9 cellular contexts compared by ENCODE assay signal in genomic region chr1:15028117-15028516, GRCh38.
DNase-seq lines count a peak whose midpoint lies in the region; ATAC-seq, FAIRE-seq and TF ChIP-seq lines count a peak whose summit lies in the region.
"Had no signal": no experiment of that assay in that cellular context is flagged by ENCODE, and none has a peak within 500 bp of the region (broad histone marks: within the 10 kb centered on the region; RNA-seq: fewer than 3 reads in every experiment).

No MANE protein-coding gene starts in this region.

- H3K4me3 Mint-ChIP-seq in brain (peak overlapping the region in 3 of 5 experiments; percentile 6 to 23 (median 23)), natural killer cell (no peak overlapping the region)

- peak; percentile 73 for ATAC-seq in sciatic nerve
- ATAC-seq in natural killer cell: no peak

- intact Hi-C loops in sciatic nerve (cut with DNase I) (no loop called here), natural killer cell (cut with micrococcal nuclease) (loop anchor here (10.0 kb wide), 1 partner anchor 93 kb away; no protein-coding TSS in a partner anchor)

- H3K9me3 Mint-ChIP-seq in brain: peaks cover 0 to 7% (median 0%) of the 10 kb centered on the region in 5 experiments
- no peaks in the 10 kb centered on the region for H3K9me3 Mint-ChIP-seq in natural killer cell

- DNase-seq in GM04503 (ENCODE audit: low read depth) (peak; percentile 83), hippocampal formation (lab: John Stamatoyannopoulos, UW) (peak; percentile 5 to 60), sciatic nerve (ENCODE audit: low spot score) (peak; percentile 70), HTR-8/SVneo (ENCODE audit: insufficient read length, low spot score) (no peak), cerebellar cortex (ENCODE audit: low spot score) (no peak), natural killer cell (no peak), RPMI8226 (no peak)

- peak overlapping the region; percentile 37 to 96 (median 78) for H3K27ac Mint-ChIP-seq in brain
- H3K27ac Mint-ChIP-seq in natural killer cell: no peak overlapping the region

- H3K36me3 Mint-ChIP-seq in brain (peaks cover 6% of the 10 kb centered on the region), natural killer cell (no peaks in the 10 kb centered on the region)

- TF ChIP-seq CTCF in brain (conservative IDR thresholded peaks at IDR 0.05): no peak
- TF ChIP-seq CTCF in natural killer cell (IDR thresholded peaks at IDR 0.05): no peak

- H3K4me1 Mint-ChIP-seq in brain: peaks cover 43% of the 10 kb centered on the region
- no peaks in the 10 kb centered on the region for H3K4me1 Mint-ChIP-seq in natural killer cell

- H3K27me3 Mint-ChIP-seq in brain (peaks cover 3% of the 10 kb centered on the region), natural killer cell (ENCODE audit: low read depth in 2 of 2) (peaks cover 0 to 8% of the 10 kb centered on the region in 2 donors)

- FAIRE-seq in HTR-8/SVneo (lab: Jason Lieb, UNC): no peak
- FAIRE-seq: G401.6 had no signal

Comparison
In these comparisons a context has a peak if more than half of its experiments do, and no peak if none do; other contexts are left out.
1. DNase-seq: peak in GM04503 (single experiment), hippocampal formation (2 of 2) and sciatic nerve (single experiment); none in HTR-8/SVneo (single experiment), cerebellar cortex (single experiment), natural killer cell (single experiment) and RPMI8226 (single experiment).
2. H3K27ac Mint-ChIP-seq: peak in brain (5 of 5); none in natural killer cell (0 of 2).